21 cellular contexts compared by ENCODE assay signal in the genomic region with DNA sequence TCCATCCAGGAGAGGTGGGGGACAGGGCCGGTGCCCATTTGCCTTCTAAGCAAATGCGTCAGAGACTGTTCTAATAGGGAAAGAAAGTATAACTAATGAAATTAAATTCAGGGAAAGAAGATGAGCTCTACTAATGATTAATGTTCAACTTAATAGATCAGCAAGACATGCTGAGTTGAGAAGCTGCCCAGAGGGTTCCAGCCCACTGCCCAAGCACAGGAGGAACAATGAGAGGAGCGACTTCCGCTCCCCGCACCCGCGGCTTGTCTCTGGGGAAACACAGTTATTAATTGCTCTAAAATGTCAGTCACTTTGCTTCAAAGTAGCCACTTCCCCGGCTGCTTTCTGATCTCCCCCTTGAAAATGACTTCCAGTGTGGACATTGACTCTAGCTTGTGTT.
DNase-seq lines count a peak whose midpoint lies in the region; ATAC-seq, FAIRE-seq and TF ChIP-seq lines count a peak whose summit lies in the region.
"Had no signal": no experiment of that assay in that cellular context is flagged by ENCODE, and none has a peak within 500 bp of the region (broad histone marks: within the 10 kb centered on the region; RNA-seq: fewer than 3 reads in every experiment).

No MANE protein-coding gene starts in this region.

- H3K9me3 ChIP-seq in pancreas: no peaks in the 10 kb centered on the region
- H3K9me3 ChIP-seq: neutrophil, right lobe of liver had no signal

- no peak for FAIRE-seq in pancreas (lab: Jason Lieb, UNC)

- ATAC-seq in pancreas: no peak
- ATAC-seq: activated naive CD8-positive, alpha-beta T cell treated with anti-CD3 and anti-CD28 coated beads, Interleukin-2, amount 50 U/mL, for 24 hours; activated T-cell treated with anti-CD3 and anti-CD28 coated beads, Interleukin-2, amount 50 U/mL, for 72 hours; right lobe of liver had no signal

- intact Hi-C loops in head of caudate nucleus (cut with DNase I): loop anchor here (10.0 kb wide), 1 partner anchor 417 kb away; no protein-coding TSS in a partner anchor
- intact Hi-C loops in pancreas (cut with DNase I): no loop called here

- no peaks in the 10 kb centered on the region for H3K27me3 ChIP-seq in GM06990 (replicated peaks; ENCODE audit: control insufficient read depth, insufficient read depth, low read length)
- no peaks in the 10 kb centered on the region for H3K27me3 ChIP-seq in pancreas
- H3K27me3 ChIP-seq: right lobe of liver had no signal

- DNase-seq in DMS53 treated with DMSO at 0.1 percent for 48 hours (lab: John Stamatoyannopoulos, UW; ENCODE audit: unreplicated experiment) (peak; percentile 7), DMS53 (lab: John Stamatoyannopoulos, UW) (no peak), GM06990 (ENCODE audit: extremely low read depth, insufficient read length) (peak; percentile 18), NB4 (ENCODE audit: low read depth) (peak; percentile 4), epithelial cell of proximal tubule (ENCODE audit: low read depth) (peak; percentile 56), DMS153 treated with DMSO at 0.1 percent for 48 hours (lab: John Stamatoyannopoulos, UW; ENCODE audit: unreplicated experiment) (no peak), head of caudate nucleus (no peak), pancreas (no peak)
- DNase-seq: 8988T; activated CD4-positive, alpha-beta memory T cell treated with anti-CD3 and anti-CD28 coated beads for 36 hours; activated naive CD8-positive, alpha-beta T cell treated with anti-CD3 and anti-CD28 coated beads, Interleukin-2, amount 50 U/mL, for 24 hours; activated T-cell treated with anti-CD3 and anti-CD28 coated beads, Interleukin-2, amount 50 U/mL, for 72 hours; CD4-positive, alpha-beta T cell; central memory CD4-positive, alpha-beta T cell; foreskin fibroblast; mammary epithelial cell; NCI-H2081 treated with DMSO at 0.1 percent for 48 hours; right lobe of liver; stimulated activated CD8-positive, alpha-beta memory T cell treated with anti-CD3 and anti-CD28 coated beads, Interleukin-4, amount 100 ng/mL, for 48 hours; T1000 had no signal

- 61 to 74% methylated on average over 8 of the region's 8 CpGs for WGBS in pancreas, 2 donors

- TF ChIP-seq CTCF in GM06990 (IDR thresholded peaks at IDR 0.05; ENCODE audit: insufficient read depth, low read length, poor library complexity, severe bottlenecking): no peak
- no peak for TF ChIP-seq CTCF in NB4 (IDR thresholded peaks at IDR 0.05; ENCODE audit: low read depth, low read length)
- TF ChIP-seq CTCF in epithelial cell of proximal tubule (conservative IDR thresholded peaks at IDR 0.05; ENCODE audit: low read depth, low read length): no peak
- TF ChIP-seq CTCF in pancreas (IDR thresholded peaks at IDR 0.05): no peak

- H3K4me3 ChIP-seq in GM06990 (replicated peaks; ENCODE audit: low read depth, low read length) (no peak overlapping the region), NB4 (ENCODE audit: low read depth, low read length) (no peak overlapping the region), epithelial cell of proximal tubule (ENCODE audit: low read depth, low read length) (no peak overlapping the region), pancreas (no peak overlapping the region)
- H3K4me3 ChIP-seq: right lobe of liver had no signal

- H3K27ac ChIP-seq in pancreas: no peak overlapping the region
- H3K27ac ChIP-seq: neutrophil, right lobe of liver had no signal

- TF ChIP-seq POLR2A in NB4 (IDR thresholded peaks at IDR 0.05; ENCODE audit: extremely low read depth, insufficient read length): no peak

- H3K36me3 ChIP-seq in GM06990 (ENCODE audit: control insufficient read depth, insufficient read depth, low read length) (no peaks in the 10 kb centered on the region), pancreas (no peaks in the 10 kb centered on the region)
- H3K36me3 ChIP-seq: neutrophil, right lobe of liver had no signal

- H3K4me1 ChIP-seq in pancreas: no peaks in the 10 kb centered on the region
- H3K4me1 ChIP-seq: right lobe of liver had no signal

Comparison
In these comparisons a context has a peak if more than half of its experiments do, and no peak if none do; other contexts are left out.
1. DNase-seq: peak in DMS53 treated with DMSO at 0.1 percent for 48 hours (single experiment), GM06990 (single experiment), NB4 (single experiment) and epithelial cell of proximal tubule (single experiment); none in DMS53 (single experiment), DMS153 treated with DMSO at 0.1 percent for 48 hours (single experiment), head of caudate nucleus (0 of 42) and pancreas (0 of 6).